In genomic region chrX:9341305-9342201, GRCh38 we compare ENCODE assay signal across 8 cellular contexts.
DNase-seq lines count a peak whose midpoint lies in the region; ATAC-seq and TF ChIP-seq lines count a peak whose summit lies in the region.

No MANE protein-coding gene starts in this region.

- peak overlapping the region; percentile 80 to 94 (median 89) for H3K4me2 ChIP-seq in BLaER1 treated with 17β-estradiol and CSF1 and Interleukin-3, amounts not matched to agents 10 nM and 100 nM
- peak overlapping the region; percentile 53 for H3K4me2 ChIP-seq in OCI-LY7 (ENCODE audit: low read length)

- ATAC-seq in GM19035 (IDR thresholded peaks at IDR 0.05; ENCODE audit: unreplicated experiment) (peak; percentile 89), HG03135 (IDR thresholded peaks at IDR 0.05; ENCODE audit: unreplicated experiment) (peak; percentile 86), heart left ventricle (peak in 3 of 4 donors; percentile 21 to 37 (median 25))

- no peaks in the 10 kb centered on the region for H3K27me3 ChIP-seq in BLaER1 treated with 17β-estradiol and CSF1 and Interleukin-3, amounts not matched to agents 10 nM and 100 nM
- no peaks in the 10 kb centered on the region for H3K27me3 ChIP-seq in heart left ventricle

- H3K27ac ChIP-seq in BLaER1 treated with 17β-estradiol and CSF1 and Interleukin-3, amounts not matched to agents 10 nM and 100 nM: peak overlapping the region; percentile 94 to 100 (median 99)
- H3K27ac ChIP-seq in OCI-LY7 (ENCODE audit: low read depth, low read length, poor library complexity, severe bottlenecking): peak overlapping the region; percentile 81
- peak overlapping the region; percentile 44 to 96 (median 70) for H3K27ac ChIP-seq in heart left ventricle

- peak overlapping the region; percentile 69; the same call in 1 of the 2 replicates for H2AFZ ChIP-seq in OCI-LY7 (ENCODE audit: low read length)

- H3K9me3 ChIP-seq in BLaER1 treated with 17β-estradiol and CSF1 and Interleukin-3, amounts not matched to agents 10 nM and 100 nM (replicated peaks in 1 of 11): peaks cover 5 to 67% (median 24%) of the 10 kb centered on the region in 11 experiments; a peak in 16 of 22 replicates
- H3K9me3 ChIP-seq in OCI-LY7 (ENCODE audit: low read length): 0 out of 2 replicates have a peak, but pooled peaks cover 7% of the 10 kb centered on the region
- no peaks in the 10 kb centered on the region for H3K9me3 ChIP-seq in heart left ventricle

- H3K4me3 ChIP-seq in BLaER1 treated with 17β-estradiol and CSF1 and Interleukin-3, amounts not matched to agents 10 nM and 100 nM: peak overlapping the region; percentile 42 to 59 (median 50)
- H3K4me3 ChIP-seq in OCI-LY7 (ENCODE audit: low read depth, low read length, poor library complexity, severe bottlenecking) (peak overlapping the region; percentile 43), heart left ventricle (peak overlapping the region in 9 of 12 donors; percentile 10 to 46 (median 32)), retinal pigment epithelial cell (ENCODE audit: low read length) (no peak overlapping the region)

- H4K20me1 ChIP-seq in BLaER1 treated with 17β-estradiol and CSF1 and Interleukin-3, amounts not matched to agents 10 nM and 100 nM: no peaks in the 10 kb centered on the region
- H4K20me1 ChIP-seq in OCI-LY7 (ENCODE audit: insufficient read depth, low read length): no peaks in the 10 kb centered on the region

- H3K4me1 ChIP-seq in BLaER1 treated with 17β-estradiol and CSF1 and Interleukin-3, amounts not matched to agents 10 nM and 100 nM: peaks cover 43 to 77% (median 57%) of the 10 kb centered on the region in 10 experiments
- H3K4me1 ChIP-seq in OCI-LY7 (ENCODE audit: insufficient read depth, low read length, poor library complexity, severe bottlenecking): peaks cover 17% of the 10 kb centered on the region
- peaks cover 0 to 44% (median 17%) of the 10 kb centered on the region in 12 donors for H3K4me1 ChIP-seq in heart left ventricle

- POLR2A ChIA-PET in OCI-LY7 (lab: Charles Lee): interaction anchor here (0.7 kb wide), 2 partner anchors 8 to 1769 kb away, joined by 3 to 4 read pairs; no protein-coding TSS in a partner anchor

- BruUV-seq in OCI-LY7 (replicated peaks; lab: Mats Ljungman, UMichigan): no TSS peak

- 10 to 30% (median 19%) methylated on average over 15 of the region's 15 CpGs for WGBS in heart left ventricle, 4 donors

- H3K79me2 ChIP-seq in OCI-LY7 (ENCODE audit: insufficient read depth, low read depth, low read length): no peaks in the 10 kb centered on the region

- TF ChIP-seq CTCF in OCI-LY7 (conservative IDR thresholded peaks at IDR 0.05; ENCODE audit: low read length) (no peak; the same call in 1 of the 2 replicates), heart left ventricle (IDR thresholded peaks at IDR 0.05) (no peak), retinal pigment epithelial cell (conservative IDR thresholded peaks at IDR 0.05; ENCODE audit: low read depth, low read length) (peak; percentile 8)

- peak overlapping the region; percentile 82 to 96 (median 90) for H3K9ac ChIP-seq in BLaER1 treated with 17β-estradiol and CSF1 and Interleukin-3, amounts not matched to agents 10 nM and 100 nM

- H3K9me2 ChIP-seq in OCI-LY7 (ENCODE audit: insufficient read depth, low read length): no peaks in the 10 kb centered on the region

- TF ChIP-seq POLR2A in heart left ventricle (IDR thresholded peaks at IDR 0.05): no peak

- 0 out of 22 replicates have a peak, but pooled peaks cover 0 to 3% (median 0%) of the 10 kb centered on the region in 11 experiments for H3K36me3 ChIP-seq in BLaER1 treated with 17β-estradiol and CSF1 and Interleukin-3, amounts not matched to agents 10 nM and 100 nM
- H3K36me3 ChIP-seq in OCI-LY7 (ENCODE audit: insufficient read depth, low read length) (no peaks in the 10 kb centered on the region), heart left ventricle (no peaks in the 10 kb centered on the region)

- DNase-seq in OCI-LY7 (ENCODE audit: low spot score) (peak; percentile 77), activated gamma-delta T cell treated with Interleukin-2 at 50 U/mL for 16 hours (peak; percentile 61), heart left ventricle (peak; percentile 67 to 81 (median 74)), retinal pigment epithelial cell (ENCODE audit: low read depth) (no peak), NCI-H187 treated with DMSO at 0.1 percent for 48 hours (lab: John Stamatoyannopoulos, UW) (no peak)

- CTCF ChIA-PET in OCI-LY7 (lab: Charles Lee; ENCODE audit: unreplicated experiment): no interaction called here

- intact Hi-C loops in OCI-LY7 (cut with micrococcal nuclease; ENCODE audit: unreplicated experiment): loop anchor here (5.0 kb wide), 1 partner anchor 121 kb away; no protein-coding TSS in a partner anchor
- intact Hi-C loops in heart left ventricle (cut with DNase I): loop anchor here in 9 of 10 donors (1.0 to 10.0 kb wide), 5 partner anchors 121 to 363 kb away; partner anchors contain the start of gene TBL1X (in 1 of the 9)

Comparison
In these comparisons a context has a peak if more than half of its experiments do, and no peak if none do; other contexts are left out.
1. ATAC-seq: peak in every context shown above with its lines; median percentile 89 in GM19035; 86 in HG03135; 25 in heart left ventricle.
2. DNase-seq: peak in OCI-LY7 (single experiment), activated gamma-delta T cell treated with Interleukin-2 at 50 U/mL for 16 hours (single experiment) and heart left ventricle (5 of 5); none in retinal pigment epithelial cell (single experiment) and NCI-H187 treated with DMSO at 0.1 percent for 48 hours (single experiment).
3. Peak in every context shown above with its lines, with median percentiles within 50 percentile points of each other: H3K27ac ChIP-seq.